ENCODE assay signal across 8 cellular contexts in the genomic region with DNA sequence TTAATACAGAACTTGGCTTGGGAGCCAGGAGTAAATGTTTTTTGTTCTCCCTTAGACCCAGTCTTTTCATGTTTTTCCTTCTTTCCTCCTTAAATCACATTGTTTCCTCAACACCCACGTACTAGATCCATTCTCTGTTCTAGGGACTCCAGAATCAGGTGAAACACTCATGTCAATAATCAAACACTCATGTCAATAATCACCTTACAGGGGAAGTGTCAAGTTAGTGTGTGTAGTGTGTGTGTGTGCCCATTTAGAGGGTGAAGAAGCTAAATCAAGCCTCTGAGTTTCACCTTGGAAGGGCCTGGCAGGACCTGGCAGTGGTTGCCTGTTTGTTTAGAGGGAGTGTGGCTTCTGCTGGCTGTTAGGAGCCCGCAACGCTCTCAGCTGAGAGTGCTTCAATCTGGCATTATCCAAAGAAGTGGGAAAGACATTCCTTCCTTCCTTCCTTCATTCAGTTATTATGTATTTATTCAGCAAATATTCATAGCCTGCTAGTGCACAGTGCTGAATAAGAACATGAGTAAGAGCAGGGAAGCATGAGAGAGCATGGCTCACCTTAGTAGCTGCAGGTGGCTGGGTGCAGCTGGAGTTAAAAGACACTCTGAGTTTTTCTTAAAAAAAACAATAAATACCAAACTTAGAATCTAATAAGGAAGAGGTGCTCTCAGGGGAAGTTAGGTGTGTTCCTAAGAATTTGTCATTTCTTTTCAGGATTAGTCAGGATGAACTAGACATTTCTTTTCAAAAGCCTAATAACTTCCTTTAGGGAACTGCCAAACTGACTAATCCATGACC. TPM values are rescaled to one million over a fixed set of nuclear protein-coding genes. Genes with fewer than 3 reads are reported as not detected.
A peak's percentile ranks its signal among the peaks of the same experiment; 100 is the strongest.
DNase-seq lines count a peak whose midpoint lies in the region; ATAC-seq and TF ChIP-seq lines count a peak whose summit lies in the region.

No MANE protein-coding gene starts in this region.

- H3K4me3 ChIP-seq in BJ (ENCODE audit: low read depth, low read length) (peak overlapping the region; percentile 91), iPS-20b (ENCODE audit: low read length) (peak overlapping the region; percentile 80; the same call in 1 of the 2 replicates)

- H3K27me3 Mint-ChIP-seq in activated CD8-positive, alpha-beta T cell treated with anti-CD3 and anti-CD28 coated beads for 36 hours = peaks cover 2% of the 10 kb centered on the region
- H3K27me3 Mint-ChIP-seq in stimulated activated memory B cell treated with anti-CD40 and anti-IgM and Interleukin-4, amounts not matched to agents 10 μg/mL and 1 μg/mL and 100 μg/mL, for 72 hours = peaks cover 6% of the 10 kb centered on the region

- ATAC-seq in activated CD8-positive, alpha-beta T cell treated with anti-CD3 and anti-CD28 coated beads for 36 hours = no peak
- peak; percentile 45 for ATAC-seq in stimulated activated memory B cell treated with anti-CD40 and anti-IgM and Interleukin-4, amounts not matched to agents 10 μg/mL and 1 μg/mL and 100 μg/mL, for 72 hours
- ATAC-seq in HG03521 (IDR thresholded peaks at IDR 0.05; ENCODE audit: unreplicated experiment) = no peak

- intact Hi-C loops in activated CD8-positive, alpha-beta T cell treated with anti-CD3 and anti-CD28 coated beads for 36 hours (cut with micrococcal nuclease) = loop anchor here (5.0 kb wide), 1 partner anchor 69 kb away; a partner anchor contains a TSS

- CTCF ChIA-PET in BJ (lab: Yijun Ruan, JAX) = interaction anchor here (0.7 to 1.8 kb wide), 2 partner anchors 67 to 75 kb away, joined by 3 to 7 read pairs; no protein-coding TSS in a partner anchor
- CTCF ChIA-PET in activated CD8-positive, alpha-beta T cell treated with anti-CD3 and anti-CD28 coated beads for 36 hours (lab: Charles Lee) = interaction anchor here (1.0 to 7.3 kb wide), 3 partner anchors 10 to 68 kb away, joined by 5 to 59 read pairs (median 5); a partner anchor contains a TSS

- no peak for DNase-seq in BJ (ENCODE audit: low read depth)
- DNase-seq in HPDE6-E6E7 (ENCODE audit: extremely low spot score) = peak; percentile 71
- peak; percentile 34 for DNase-seq in activated CD8-positive, alpha-beta T cell treated with anti-CD3 and anti-CD28 coated beads for 36 hours
- no peak for DNase-seq in T-helper 9 cell
- DNase-seq in AML-193 (lab: John Stamatoyannopoulos, UW) = no peak

- peaks cover 23% of the 10 kb centered on the region for H3K36me3 Mint-ChIP-seq in activated CD8-positive, alpha-beta T cell treated with anti-CD3 and anti-CD28 coated beads for 36 hours (ENCODE audit: low read depth)
- H3K36me3 Mint-ChIP-seq in stimulated activated memory B cell treated with anti-CD40 and anti-IgM and Interleukin-4, amounts not matched to agents 10 μg/mL and 1 μg/mL and 100 μg/mL, for 72 hours = peaks cover 11% of the 10 kb centered on the region

- no peaks in the 10 kb centered on the region for H3K9me3 Mint-ChIP-seq in activated CD8-positive, alpha-beta T cell treated with anti-CD3 and anti-CD28 coated beads for 36 hours
- no peaks in the 10 kb centered on the region for H3K9me3 Mint-ChIP-seq in stimulated activated memory B cell treated with anti-CD40 and anti-IgM and Interleukin-4, amounts not matched to agents 10 μg/mL and 1 μg/mL and 100 μg/mL, for 72 hours

- peak overlapping the region; percentile 98 for H3K27ac Mint-ChIP-seq in activated CD8-positive, alpha-beta T cell treated with anti-CD3 and anti-CD28 coated beads for 36 hours
- peak overlapping the region; percentile 97 for H3K27ac Mint-ChIP-seq in stimulated activated memory B cell treated with anti-CD40 and anti-IgM and Interleukin-4, amounts not matched to agents 10 μg/mL and 1 μg/mL and 100 μg/mL, for 72 hours

- H3K9me3 ChIP-seq in iPS-20b (ENCODE audit: insufficient read depth, low read depth, low read length) = no peaks in the 10 kb centered on the region

- H3K27me3 ChIP-seq in BJ (ENCODE audit: control insufficient read depth, insufficient read depth, low read length) = no peaks in the 10 kb centered on the region
- no peaks in the 10 kb centered on the region for H3K27me3 ChIP-seq in iPS-20b (ENCODE audit: insufficient read depth, low read length)

- H3K4me3 Mint-ChIP-seq in activated CD8-positive, alpha-beta T cell treated with anti-CD3 and anti-CD28 coated beads for 36 hours = peak overlapping the region; percentile 93
- peak overlapping the region; percentile 99 for H3K4me3 Mint-ChIP-seq in stimulated activated memory B cell treated with anti-CD40 and anti-IgM and Interleukin-4, amounts not matched to agents 10 μg/mL and 1 μg/mL and 100 μg/mL, for 72 hours

- peaks cover 6% of the 10 kb centered on the region; the same call in 1 of the 2 replicates for H3K4me1 ChIP-seq in iPS-20b (ENCODE audit: insufficient read depth, low read length)

- peak overlapping the region; percentile 54 for H3K27ac ChIP-seq in iPS-20b (ENCODE audit: low read length)

- POLR2A ChIA-PET in BJ (lab: Charles Lee) = interaction anchor here (1.0 to 1.4 kb wide), 2 partner anchors 62 to 66 kb away, joined by 5 to 9 read pairs; no protein-coding TSS in a partner anchor
- POLR2A ChIA-PET in activated CD8-positive, alpha-beta T cell treated with anti-CD3 and anti-CD28 coated beads for 36 hours (lab: Charles Lee) = interaction anchor here (0.6 to 8.6 kb wide), 7 partner anchors 9 to 358 kb away, joined by 3 to 118 read pairs (median 32); a partner anchor contains a TSS

- TF ChIP-seq CTCF in BJ (IDR thresholded peaks at IDR 0.05; ENCODE audit: insufficient read depth, low read depth, low read length) = no peak
- no peak for TF ChIP-seq CTCF in activated CD8-positive, alpha-beta T cell treated with anti-CD3 and anti-CD28 coated beads for 36 hours (IDR thresholded peaks at IDR 0.05)

- peak overlapping the region; percentile 88; the same call in 1 of the 2 replicates for H3K9ac ChIP-seq in iPS-20b (ENCODE audit: low read depth, low read length)

- peaks cover 14% of the 10 kb centered on the region for H3K4me1 Mint-ChIP-seq in activated CD8-positive, alpha-beta T cell treated with anti-CD3 and anti-CD28 coated beads for 36 hours (ENCODE audit: low read depth)
- H3K4me1 Mint-ChIP-seq in stimulated activated memory B cell treated with anti-CD40 and anti-IgM and Interleukin-4, amounts not matched to agents 10 μg/mL and 1 μg/mL and 100 μg/mL, for 72 hours = peaks cover 31% of the 10 kb centered on the region

- H3K36me3 ChIP-seq in BJ (ENCODE audit: control insufficient read depth, insufficient read depth, low read length) (no peaks in the 10 kb centered on the region; the same call in 1 of the 2 replicates), iPS-20b (ENCODE audit: insufficient read depth, low read depth, low read length) (0 out of 2 replicates have a peak, but pooled peaks cover 3% of the 10 kb centered on the region)

RNA-seq across cellular contexts. Expression of a gene that starts 17.6 kb away (rescaled TPM):
- 2.0 and 2.5 TPM in 2 replicates for polyA plus RNA-seq in BJ (2011; rRNA removed)
- polyA minus RNA-seq in BJ (2011; rRNA and poly(A)+ RNA removed) = 7.5 and 11.5 TPM in 2 replicates
- 1 to 10 TPM; 3.7 to 4.8 TPM for total RNA-seq in activated CD8-positive, alpha-beta T cell treated with anti-CD3 and anti-CD28 coated beads for 36 hours

Comparison
In these comparisons a context has a peak if more than half of its experiments do, and no peak if none do; other contexts are left out.
1. DNase-seq: peak in HPDE6-E6E7 (single experiment) and activated CD8-positive, alpha-beta T cell treated with anti-CD3 and anti-CD28 coated beads for 36 hours (single experiment); none in BJ (single experiment), T-helper 9 cell (single experiment) and AML-193 (0 of 2).